ENCODE assay signal across 8 cellular contexts in genomic region chr4:40576651-40577480, GRCh38. TPM values are rescaled to one million over a fixed set of nuclear protein-coding genes. Genes with fewer than 3 reads are reported as not detected.
A peak's percentile ranks its signal among the peaks of the same experiment; 100 is the strongest.
DNase-seq lines count a peak whose midpoint lies in the region; ATAC-seq, FAIRE-seq and TF ChIP-seq lines count a peak whose summit lies in the region.

No MANE protein-coding gene starts in this region.

- TF ChIP-seq CTCF in GM12878 (IDR thresholded peaks at IDR 0.05 in 2 of 3, conservative IDR thresholded peaks at IDR 0.05 in 1 of 3; ENCODE audit: control insufficient read depth in 2 of 3, extremely low read depth in 1 of 3, insufficient read depth in 1 of 3, low read depth in 3 of 3, low read length in 3 of 3) (no peak), spleen (IDR thresholded peaks at IDR 0.05 in 8 of 11, conservative IDR thresholded peaks at IDR 0.05 in 3 of 11) (no peak), A673 (conservative IDR thresholded peaks at IDR 0.05; ENCODE audit: low read depth, low read length) (no peak)

- DNase-seq in DMS153 (lab: John Stamatoyannopoulos, UW) (peak; percentile 79), NCI-H460 (ENCODE audit: extremely low read depth, low read depth) (peak; percentile 32), GM12878 (ENCODE audit: low read depth, low spot score) (peak; percentile 82), inferior parietal cortex (ENCODE audit: extremely low spot score) (peak; percentile 40), spleen (peak; percentile 86), A673 (ENCODE audit: low spot score) (no peak)

- H2AFZ ChIP-seq in GM12878 (ENCODE audit: control insufficient read depth, low read depth, low read length) = peak overlapping the region; percentile 73

- in situ Hi-C loops in GM12878 (cut with MboI) = no loop called here

- peak in 1 of 2 experiments; percentile 63; a peak in 2 of 4 replicates for TF ChIP-seq EP300 in GM12878 (IDR thresholded peaks at IDR 0.05; ENCODE audit: borderline replicate concordance in 1 of 2, control insufficient read depth in 1 of 2, low read depth in 2 of 2, low read length in 2 of 2)

- peaks cover 81% of the 10 kb centered on the region for H3K79me2 ChIP-seq in GM12878 (ENCODE audit: control insufficient read depth, insufficient read depth, low read length)

- H3K27ac ChIP-seq in GM12878 (ENCODE audit: control insufficient read depth, insufficient read depth) (peak overlapping the region; percentile 89), spleen (peak overlapping the region; percentile 49 to 89 (median 82)), A673 (ENCODE audit: low read depth, low read length, poor library complexity, severe bottlenecking) (no peak overlapping the region)

- H3K36me3 ChIP-seq in GM12878 (ENCODE audit: control insufficient read depth in 2 of 2, insufficient read depth in 2 of 2, low read length in 1 of 2) (peaks cover 2% of the 10 kb centered on the region in 2 experiments; a peak in 3 of 4 replicates), spleen (peaks cover 0 to 11% (median 0%) of the 10 kb centered on the region in 6 donors), A673 (ENCODE audit: insufficient read depth, low read length, poor library complexity, severe bottlenecking) (no peaks in the 10 kb centered on the region)

- H3K9me3 ChIP-seq in GM12878 (replicated peaks; ENCODE audit: control insufficient read depth, insufficient read depth, low read length) (no peaks in the 10 kb centered on the region), spleen (no peaks in the 10 kb centered on the region), A673 (ENCODE audit: low read depth, low read length, poor library complexity, severe bottlenecking) (no peaks in the 10 kb centered on the region)

- peak overlapping the region; percentile 35 for H3K4me3 ChIP-seq in GM12878
- peak overlapping the region in 2 of 8 donors; percentile 2 to 48 for H3K4me3 ChIP-seq in spleen
- H3K4me3 ChIP-seq in A673 (ENCODE audit: low read depth, low read length, poor library complexity, severe bottlenecking) = no peak overlapping the region

- peak overlapping the region; percentile 51 for H3K9ac ChIP-seq in GM12878 (ENCODE audit: control insufficient read depth, insufficient read depth, low read length)

- H3K4me1 ChIP-seq in GM12878 (ENCODE audit: control insufficient read depth, insufficient read depth, low read length) (peaks cover 57% of the 10 kb centered on the region), spleen (peaks cover 16 to 85% (median 60%) of the 10 kb centered on the region in 6 donors), A673 (ENCODE audit: insufficient read depth, low read length, poor library complexity, severe bottlenecking) (no peaks in the 10 kb centered on the region)

- FAIRE-seq in GM12878 (lab: Jason Lieb, UNC) = peak; percentile 86

- H4K20me1 ChIP-seq in GM12878 (ENCODE audit: control insufficient read depth, insufficient read depth) = no peaks in the 10 kb centered on the region

- no peak for TF ChIP-seq RAD21 in GM12878 (IDR thresholded peaks at IDR 0.05; ENCODE audit: insufficient read depth, low read depth, low read length)

- RAD21 ChIA-PET in GM12878 (lab: Charles Lee; ENCODE audit: unreplicated experiment) = interaction anchor here (0.6 to 3.7 kb wide), 25 partner anchors 12 to 519 kb away, joined by 3 to 29 read pairs (median 4); partner anchors contain the start of gene RBM47

- SMC1A ChIA-PET in GM12878 (lab: Charles Lee; ENCODE audit: uncharacterized antibody, unreplicated experiment) = interaction anchor here (0.8 to 7.3 kb wide), 22 partner anchors 13 to 240 kb away, joined by 3 to 90 read pairs (median 4); no protein-coding TSS in a partner anchor

- BruUV-seq in GM12878 (replicated peaks; lab: Mats Ljungman, UMichigan) = TSS peak; percentile 18
- no TSS peak for BruUV-seq in A673 (replicated peaks; lab: Mats Ljungman, UMichigan)

- TF ChIP-seq POLR2A in GM12878 (IDR thresholded peaks at IDR 0.05; ENCODE audit: low read depth, low read length) = no peak
- TF ChIP-seq POLR2A in spleen (IDR thresholded peaks at IDR 0.05) = no peak

- intact Hi-C loops in GM12878 (cut with micrococcal nuclease; ENCODE audit: unreplicated experiment) (loop anchor here (1.0 to 10.0 kb wide), 3 partner anchors 44 to 138 kb away; no protein-coding TSS in a partner anchor), spleen (cut with DNase I; ENCODE audit: low total_unique reads) (no loop called here), A673 (cut with micrococcal nuclease; ENCODE audit: unreplicated experiment) (no loop called here)

- H3K27me3 ChIP-seq in GM12878 (replicated peaks in 1 of 2; ENCODE audit: control insufficient read depth in 2 of 2, insufficient read depth in 2 of 2, low read length in 1 of 2) (no peaks in the 10 kb centered on the region), spleen (replicated peaks in 1 of 7) (no peaks in the 10 kb centered on the region), A673 (replicated peaks; ENCODE audit: insufficient read depth, low read depth, low read length, poor library complexity) (no peaks in the 10 kb centered on the region)

- ATAC-seq in GM19025 (IDR thresholded peaks at IDR 0.05; ENCODE audit: low read depth, unreplicated experiment) (peak; percentile 65), HG03095 (IDR thresholded peaks at IDR 0.05; ENCODE audit: unreplicated experiment) (peak; percentile 57), GM12878 (peak; percentile 80)

- CTCF ChIA-PET in GM12878 (lab: Yijun Ruan, JAX) (interaction anchor here (0.6 to 5.1 kb wide), 11 partner anchors 9 to 143 kb away, joined by 3 to 28 read pairs (median 5); no protein-coding TSS in a partner anchor), A673 (lab: Charles Lee) (no interaction called here)

- H3K4me2 ChIP-seq in GM12878 (ENCODE audit: control insufficient read depth, insufficient read depth) = peak overlapping the region; percentile 97

- WGBS in GM12878 (ENCODE audit: insufficient coverage, insufficient replicate concordance, low lambda C conversion rate, missing lambda C conversion rate) = 4% methylated on average over 7 of the region's 7 CpGs
- WGBS in spleen, 5 donors = 6 to 17% (median 10%) methylated on average over 7 of the region's 7 CpGs

- POLR2A ChIA-PET in GM12878 (lab: Charles Lee) (interaction anchor here (0.5 to 5.3 kb wide), 12 partner anchors 14 to 1117 kb away, joined by 3 to 51 read pairs (median 4); no protein-coding TSS in a partner anchor), A673 (lab: Charles Lee; ENCODE audit: low non-redundant PET) (no interaction called here)

TF ChIP-seq in GM12878, 131 proteins besides CTCF, POLR2A, EP300 and RAD21 (continues in another document):
- TF ChIP-seq TCF12 (IDR thresholded peaks at IDR 0.05; ENCODE audit: low read depth, low read length) = no peak
- no peak for TF ChIP-seq POLR2AphosphoS2 (IDR thresholded peaks at IDR 0.05; ENCODE audit: low read depth, low read length)
- TF ChIP-seq ATF3 (IDR thresholded peaks at IDR 0.05; ENCODE audit: borderline replicate concordance, extremely low read depth, low read depth, low read length) = peak; percentile 42; the same call in 1 of the 2 replicates
- TF ChIP-seq, protein P1, sequence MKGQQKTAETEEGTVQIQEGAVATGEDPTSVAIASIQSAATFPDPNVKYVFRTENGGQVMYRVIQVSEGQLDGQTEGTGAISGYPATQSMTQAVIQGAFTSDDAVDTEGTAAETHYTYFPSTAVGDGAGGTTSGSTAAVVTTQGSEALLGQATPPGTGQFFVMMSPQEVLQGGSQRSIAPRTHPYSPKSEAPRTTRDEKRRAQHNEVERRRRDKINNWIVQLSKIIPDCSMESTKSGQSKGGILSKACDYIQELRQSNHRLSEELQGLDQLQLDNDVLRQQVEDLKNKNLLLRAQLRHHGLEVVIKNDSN (IDR thresholded peaks at IDR 0.05; ENCODE audit: borderline replicate concordance, extremely low read length, insufficient read depth, low read depth, low read length) = peak; percentile 64
- TF ChIP-seq PAX5 (IDR thresholded peaks at IDR 0.05; ENCODE audit: borderline replicate concordance, low read depth, low read length) = no peak
- TF ChIP-seq NFYA (IDR thresholded peaks at IDR 0.05; ENCODE audit: borderline replicate concordance, low read depth, low read length) = no peak
- peak; percentile 99 for TF ChIP-seq EED (IDR thresholded peaks at IDR 0.05; ENCODE audit: low read depth)
- TF ChIP-seq ZZZ3 (IDR thresholded peaks at IDR 0.05; ENCODE audit: control insufficient read depth, insufficient read length, low read depth) = no peak
- 0 out of 2 replicates have a peak, but pooled peaks have one; percentile 80 for TF ChIP-seq MTA3 (IDR thresholded peaks at IDR 0.05; ENCODE audit: borderline replicate concordance, low read length)
- TF ChIP-seq RUNX3 (IDR thresholded peaks at IDR 0.05; ENCODE audit: low read length) = peak; percentile 57
- peak; percentile 89 for TF ChIP-seq GATAD2B (conservative IDR thresholded peaks at IDR 0.05; ENCODE audit: low read depth)
- TF ChIP-seq PML (IDR thresholded peaks at IDR 0.05; ENCODE audit: low read length) = peak; percentile 43; the same call in 1 of the 2 replicates

RNA-seq across cellular contexts. Expression of gene RBM47, which starts 52.8 kb away (rescaled TPM):
- total RNA-seq in NCI-H460 (2014; rRNA removed; shearing (Covaris generic)) = 40.2 and 47.3 TPM in 2 replicates
- 65.2 and 75.3 TPM in 2 replicates for polyA plus RNA-seq in NCI-H460 (2014; cell fraction: nucleus; rRNA removed)
- 158 and 160 TPM in 2 replicates for total RNA-seq in GM12878 (2013; cell fraction: nucleolus; rRNA removed)
- total RNA-seq in GM12878 (2014; rRNA removed) (40.6 and 43.1 TPM in 2 replicates), GM12878 (2014; rRNA removed; fragmentation: Illumina TruSeq; extraction: Trizol) (23.7 and 24.4 TPM in 2 replicates), GM12878 (2021) (43.0 and 45.0 TPM in 2 replicates), spleen (100 to 1,000 TPM in 1 of 7 donors, 10 to 100 TPM in 6; 62.6 to 164 (median 91.6) TPM), A673 (2021) (0.09 and 0.28 TPM in 2 replicates)
- 12.4 TPM for polyA plus RNA-seq in GM12878 (2011; ENCODE audit: low read depth)
- polyA plus RNA-seq in GM12878 (2011; rRNA removed) (21.8 and 23.6 TPM in 2 replicates), GM12878 (2014; fragmentation: Illumina TruSeq; extraction: Trizol) (16.9 and 18.1 TPM in 2 replicates), GM12878 (2014; fragmentation: Nextera tagmentation; extraction: Ambion mirVana) (10 to 100 TPM in 1 of 2 experiments, 1 to 10 TPM in 1; 7.9 to 10.1 TPM), GM12878 (2014; rRNA removed) (33.6 and 37.1 TPM in 2 replicates), GM12878 (2016; fragmentation: Nextera tagmentation; extraction: Ambion mirVana) (10 to 100 TPM; 40.5 to 40.6 TPM), spleen (10 to 100 TPM in 1 of 3 donors, 1 to 10 TPM in 2; 6.0 to 12.8 (median 7.4) TPM)
- polyA plus RNA-seq in GM12878 (2011; cell fraction: cytosol; rRNA removed) = 25.9 and 36.2 TPM in 2 replicates
- polyA plus RNA-seq in GM12878 (2011; cell fraction: nucleus; rRNA removed) = 29.5 and 41.9 TPM in 2 replicates
- 12.3 and 16.9 TPM in 2 replicates for polyA plus RNA-seq in GM12878 (2012)
- polyA minus RNA-seq in GM12878 (2011; rRNA and poly(A)+ RNA removed) = 32.3 and 53.0 TPM in 2 replicates
- polyA minus RNA-seq in GM12878 (2011; cell fraction: cytosol; rRNA and poly(A)+ RNA removed) = 22.3 and 26.3 TPM in 2 replicates
- polyA minus RNA-seq in GM12878 (2011; cell fraction: nucleus; rRNA and poly(A)+ RNA removed) = 31.8 and 53.8 TPM in 2 replicates

Comparison
In these comparisons a context has a peak if more than half of its experiments do, and no peak if none do; other contexts are left out.
1. RNA of gene RBM47, which starts 52.8 kb away (total RNA-seq): 62.6 to 164 TPM in spleen, 40.2 to 47.3 TPM in NCI-H460 and 23.7 to 160 TPM in GM12878; 0.09 to 0.28 TPM in A673; every median in the first group is over 10 times any median in the second.
2. Peak in every context shown above with its lines, with median percentiles within 50 percentile points of each other: ATAC-seq.